12 cellular contexts compared by ENCODE assay signal in the genomic region with DNA sequence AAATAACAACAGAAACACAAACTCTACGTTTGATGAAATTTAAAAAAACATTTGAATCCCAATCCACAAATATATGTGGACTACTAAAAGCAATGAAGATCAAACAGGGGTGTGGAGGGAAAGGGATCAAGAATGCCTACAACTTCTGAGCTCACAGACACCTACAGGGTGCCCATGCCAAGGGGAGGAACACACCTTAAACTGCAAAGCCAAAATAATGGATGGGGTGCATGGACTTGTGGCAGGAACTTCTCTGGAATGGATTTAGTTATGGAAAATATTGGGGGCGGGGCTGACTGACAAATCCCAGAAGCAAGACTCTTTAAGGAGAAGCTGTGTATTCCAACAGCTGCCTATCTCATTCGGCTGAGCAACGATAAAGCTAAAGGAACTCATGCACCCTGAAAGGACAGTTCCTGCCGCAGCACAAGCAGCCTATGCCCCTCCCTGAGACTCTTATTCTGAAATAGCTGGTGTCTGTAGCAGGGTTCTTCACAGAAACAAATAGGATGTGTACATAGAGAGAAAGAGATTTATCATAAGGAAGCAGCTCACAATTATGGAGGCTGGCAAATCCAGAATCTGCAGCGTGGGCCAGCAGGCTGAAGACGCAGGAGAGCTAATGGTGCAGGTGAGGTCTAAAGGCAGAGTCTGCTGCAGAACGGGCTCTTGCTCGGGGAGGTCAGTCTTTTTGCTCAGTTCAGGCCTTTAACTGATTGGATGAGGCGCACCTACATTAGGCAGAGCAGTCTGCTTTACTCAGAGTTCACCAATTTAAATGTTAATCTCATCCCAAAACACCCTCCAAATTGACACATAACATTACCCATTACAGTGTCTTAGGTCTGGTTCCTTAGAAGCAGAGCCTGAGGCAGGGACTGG. TPM values are rescaled to one million over a fixed set of nuclear protein-coding genes. Genes with fewer than 3 reads are reported as not detected.
DNase-seq lines count a peak whose midpoint lies in the region; ATAC-seq and TF ChIP-seq lines count a peak whose summit lies in the region.
"Had no signal": no experiment of that assay in that cellular context is flagged by ENCODE, and none has a peak within 500 bp of the region (broad histone marks: within the 10 kb centered on the region; RNA-seq: fewer than 3 reads in every experiment).

No MANE protein-coding gene starts in this region.

- H3K36me3 ChIP-seq in left ventricle myocardium inferior (no peaks in the 10 kb centered on the region), upper lobe of right lung (no peaks in the 10 kb centered on the region)

- H3K4me3 ChIP-seq in left ventricle myocardium inferior, result peak overlapping the region; percentile 35
- no peak overlapping the region for H3K4me3 ChIP-seq in fibroblast of villous mesenchyme (ENCODE audit: low read depth, low read length)
- no peak overlapping the region for H3K4me3 ChIP-seq in upper lobe of right lung

- H3K4me1 ChIP-seq in left ventricle myocardium inferior (peaks cover 8% of the 10 kb centered on the region), upper lobe of right lung (peaks cover 6% of the 10 kb centered on the region)

- H3K9me3 ChIP-seq in left ventricle myocardium inferior (replicated peaks) (peaks cover 4% of the 10 kb centered on the region), upper lobe of right lung (no peaks in the 10 kb centered on the region)

- DNase-seq in left ventricle myocardium inferior (no peak), cardiac septum (ENCODE audit: low spot score) (no peak), NCI-H774 (lab: John Stamatoyannopoulos, UW) (peak; percentile 32), fibroblast of villous mesenchyme (ENCODE audit: low read depth) (peak; percentile 25), upper lobe of right lung (no peak), dermis blood vessel endothelial cell (no peak), SIG-M5 treated with dmso at 0.1 percent for 504 hours (lab: John Stamatoyannopoulos, UW; ENCODE audit: unreplicated experiment) (no peak)
- DNase-seq: activated naive CD4-positive, alpha-beta T cell treated with anti-CD3 and anti-CD28 coated beads for 36 hours; T1000 had no signal

- TF ChIP-seq CTCF in left ventricle myocardium inferior (IDR thresholded peaks at IDR 0.05; ENCODE audit: borderline replicate concordance) (no peak), fibroblast of villous mesenchyme (IDR thresholded peaks at IDR 0.05; ENCODE audit: insufficient read depth, low read depth, low read length) (no peak), upper lobe of right lung (IDR thresholded peaks at IDR 0.05) (no peak)

- H3K27ac ChIP-seq in left ventricle myocardium inferior (replicated peaks) (no peak overlapping the region), upper lobe of right lung (no peak overlapping the region)

- H3K27me3 ChIP-seq in left ventricle myocardium inferior (ENCODE audit: low read depth) (no peaks in the 10 kb centered on the region), upper lobe of right lung (no peaks in the 10 kb centered on the region)

- ATAC-seq in upper lobe of right lung, result peak; percentile 34
- ATAC-seq in GM21737 (IDR thresholded peaks at IDR 0.05; ENCODE audit: unreplicated experiment), result no peak

- intact Hi-C loops in left ventricle myocardium inferior (cut with micrococcal nuclease) (no loop called here), cardiac septum (cut with DNase I) (no loop called here), upper lobe of right lung (cut with DNase I) (no loop called here)

RNA-seq across cellular contexts. Expression of a gene that starts 24.5 kb away (rescaled TPM):
- total RNA-seq in left ventricle myocardium inferior (not detected), cardiac septum (not detected), fibroblast of villous mesenchyme (not detected in 2 replicates), upper lobe of right lung (not detected), dermis blood vessel endothelial cell (0.17 TPM in 1 of 2 replicates, not detected in the other)
- total RNA-seq: activated naive CD4-positive, alpha-beta T cell treated with anti-CD3 and anti-CD28 coated beads for 36 hours; endothelial cell of umbilical vein had no signal

RNA-seq across cellular contexts. Expression of a gene that starts 37.5 kb away (rescaled TPM):
- total RNA-seq in left ventricle myocardium inferior, result 2.1 TPM
- total RNA-seq in cardiac septum, result 0.48 TPM
- total RNA-seq in fibroblast of villous mesenchyme, result not detected in 2 replicates
- 104 TPM for total RNA-seq in upper lobe of right lung
- not detected in 2 replicates for total RNA-seq in dermis blood vessel endothelial cell
- total RNA-seq: activated naive CD4-positive, alpha-beta T cell treated with anti-CD3 and anti-CD28 coated beads for 36 hours; endothelial cell of umbilical vein; M059J had no signal

Comparison
In these comparisons a context has a peak if more than half of its experiments do, and no peak if none do; other contexts are left out.
1. DNase-seq: peak in NCI-H774 (single experiment) and fibroblast of villous mesenchyme (single experiment); none in left ventricle myocardium inferior (single experiment), cardiac septum (single experiment), upper lobe of right lung (single experiment), dermis blood vessel endothelial cell (single experiment) and SIG-M5 treated with dmso at 0.1 percent for 504 hours (single experiment).
2. RNA of a gene that starts 37.5 kb away (total RNA-seq): 104 TPM in upper lobe of right lung (single experiment); 2.1 TPM in left ventricle myocardium inferior (single experiment), 0.48 TPM in cardiac septum (single experiment), not detected in fibroblast of villous mesenchyme and not detected in dermis blood vessel endothelial cell; every median in the first group is over 10 times any median in the second.